Comparison of ENCODE assay signal across 20 cellular contexts in the genomic region with DNA sequence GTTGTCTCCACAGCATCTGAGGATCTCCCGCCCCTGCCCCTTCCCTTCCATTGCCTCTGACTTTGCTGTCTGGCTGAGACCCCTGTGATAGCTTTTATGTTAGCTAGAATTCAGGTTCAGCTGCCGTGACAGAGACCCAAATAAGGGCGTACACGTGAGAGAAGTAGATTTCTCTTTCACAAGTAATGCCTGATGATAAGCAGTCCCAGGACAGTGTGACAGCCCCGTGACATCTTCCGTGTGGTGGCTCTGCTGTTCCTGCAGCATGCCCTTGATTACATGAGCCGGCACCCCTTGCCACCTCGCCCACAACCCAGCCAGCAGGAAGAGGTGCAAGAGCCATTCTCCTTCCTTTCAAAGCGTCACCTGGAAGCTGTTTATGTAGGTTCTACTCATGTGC.
A peak's percentile ranks its signal among the peaks of the same experiment; 100 is the strongest.
DNase-seq lines count a peak whose midpoint lies in the region; ATAC-seq and TF ChIP-seq lines count a peak whose summit lies in the region.
"Had no signal": no experiment of that assay in that cellular context is flagged by ENCODE, and none has a peak within 500 bp of the region (broad histone marks: within the 10 kb centered on the region; RNA-seq: fewer than 3 reads in every experiment).

No MANE protein-coding gene starts in this region.

- H2AFZ ChIP-seq in Loucy (ENCODE audit: low read length) = peak overlapping the region; percentile 48; the same call in 1 of the 2 replicates

- H3K4me3 Mint-ChIP-seq in osteocyte (ENCODE audit: unreplicated experiment) = no peak overlapping the region
- H3K4me3 Mint-ChIP-seq: CD14-positive monocyte; CD4-positive, alpha-beta memory T cell; CD4-positive, CD25-positive, alpha-beta regulatory T cell; CD8-positive, alpha-beta memory T cell had no signal

- H3K27me3 ChIP-seq in right atrium auricular region (no peaks in the 10 kb centered on the region), left ventricle myocardium inferior (ENCODE audit: low read depth) (peaks cover 80% of the 10 kb centered on the region), Loucy (ENCODE audit: insufficient read depth, low read length, poor library complexity, severe bottlenecking) (no peaks in the 10 kb centered on the region), lung (ENCODE audit: control insufficient read depth, insufficient read depth) (no peaks in the 10 kb centered on the region)
- H3K27me3 ChIP-seq: BLaER1 had no signal

- intact Hi-C loops in left ventricle myocardium inferior (cut with micrococcal nuclease) = no loop called here

- no peak overlapping the region for H3K27ac ChIP-seq in right atrium auricular region
- H3K27ac ChIP-seq in left ventricle myocardium inferior (replicated peaks) = no peak overlapping the region
- H3K27ac ChIP-seq in lung (ENCODE audit: low read depth in 1 of 2, low read length in 1 of 2) = no peak overlapping the region
- H3K27ac ChIP-seq: BLaER1 had no signal

- no peak overlapping the region for H3K4me2 ChIP-seq in Loucy (ENCODE audit: low read depth, low read length, poor library complexity, severe bottlenecking)
- H3K4me2 ChIP-seq: BLaER1 had no signal

- no peaks in the 10 kb centered on the region for H4K20me1 ChIP-seq in Loucy (ENCODE audit: insufficient read depth, low read length, poor library complexity, severe bottlenecking)
- H4K20me1 ChIP-seq: BLaER1 had no signal

- ATAC-seq in lung (ENCODE audit: insufficient read depth, low FRiP score) = no peak
- ATAC-seq in GM18858 (IDR thresholded peaks at IDR 0.05; ENCODE audit: unreplicated experiment) = no peak
- ATAC-seq in esophagus mucosa = no peak

- 75 to 78% methylated on average over 9 of the region's 9 CpGs for WGBS in lung, 2 donors

- H3K79me2 ChIP-seq in Loucy (ENCODE audit: insufficient read depth, low read length) = no peaks in the 10 kb centered on the region

- no peaks in the 10 kb centered on the region for H3K36me3 Mint-ChIP-seq in osteocyte (ENCODE audit: unreplicated experiment)
- H3K36me3 Mint-ChIP-seq: CD14-positive monocyte; CD4-positive, alpha-beta memory T cell; CD4-positive, CD25-positive, alpha-beta regulatory T cell; CD8-positive, alpha-beta memory T cell had no signal

- H3F3A ChIP-seq in Loucy (ENCODE audit: low read depth) = no peaks in the 10 kb centered on the region

- TF ChIP-seq CTCF in right atrium auricular region (IDR thresholded peaks at IDR 0.05) (no peak), left ventricle myocardium inferior (IDR thresholded peaks at IDR 0.05; ENCODE audit: borderline replicate concordance) (no peak), Loucy (conservative IDR thresholded peaks at IDR 0.05; ENCODE audit: low read length) (no peak), lung (IDR thresholded peaks at IDR 0.05; ENCODE audit: control extremely low read depth, extremely low read depth) (no peak), osteocyte (IDR thresholded peaks at IDR 0.05) (no peak)

- no peaks in the 10 kb centered on the region for H3K9me3 Mint-ChIP-seq in osteocyte (ENCODE audit: unreplicated experiment)
- H3K9me3 Mint-ChIP-seq: CD14-positive monocyte; CD4-positive, alpha-beta memory T cell had no signal

- peaks cover 73% of the 10 kb centered on the region for H3K27me3 Mint-ChIP-seq in osteocyte (ENCODE audit: unreplicated experiment)

- no peaks in the 10 kb centered on the region for H3K36me3 ChIP-seq in right atrium auricular region
- no peaks in the 10 kb centered on the region for H3K36me3 ChIP-seq in left ventricle myocardium inferior
- H3K36me3 ChIP-seq in Loucy (ENCODE audit: insufficient read depth, low read length) = no peaks in the 10 kb centered on the region
- no peaks in the 10 kb centered on the region for H3K36me3 ChIP-seq in lung (ENCODE audit: control insufficient read depth in 2 of 2, insufficient read depth in 2 of 2, low read length in 2 of 2)
- H3K36me3 ChIP-seq: BE2C, BLaER1 had no signal

- peaks cover 8% of the 10 kb centered on the region for H3K4me1 Mint-ChIP-seq in osteocyte (ENCODE audit: unreplicated experiment)
- H3K4me1 Mint-ChIP-seq: CD4-positive, CD25-positive, alpha-beta regulatory T cell had no signal

- no peaks in the 10 kb centered on the region for H3K9me3 ChIP-seq in right atrium auricular region
- H3K9me3 ChIP-seq in left ventricle myocardium inferior (replicated peaks) = no peaks in the 10 kb centered on the region
- no peaks in the 10 kb centered on the region for H3K9me3 ChIP-seq in Loucy (ENCODE audit: insufficient read depth, low read depth, low read length)
- peaks cover 0 to 5% of the 10 kb centered on the region in 2 donors for H3K9me3 ChIP-seq in lung (ENCODE audit: control insufficient read depth in 2 of 2, insufficient read depth in 1 of 2, low read length in 1 of 2)
- H3K9me3 ChIP-seq: BE2C, BLaER1 had no signal

- DNase-seq in right atrium auricular region (ENCODE audit: low spot score) (peak; percentile 52), left ventricle myocardium inferior (no peak), lung (ENCODE audit: low spot score) (peak; percentile 18), osteocyte (ENCODE audit: extremely low spot score, unreplicated experiment) (peak; percentile 70), D341Med (ENCODE audit: low spot score) (no peak)
- DNase-seq: 8988T; ACHN; BE2C; C1 segment of cervical spinal cord; CD4-positive, alpha-beta memory T cell; CD4-positive, CD25-positive, alpha-beta regulatory T cell; CD8-positive, alpha-beta memory T cell; COR-L47; DMS79 treated with DMSO at 0.1 percent for 48 hours; GF-D8 had no signal

- no peak overlapping the region for H3K27ac Mint-ChIP-seq in osteocyte (ENCODE audit: unreplicated experiment)
- H3K27ac Mint-ChIP-seq: CD4-positive, alpha-beta memory T cell; CD4-positive, CD25-positive, alpha-beta regulatory T cell; CD8-positive, alpha-beta memory T cell had no signal

- H3K9ac ChIP-seq in Loucy (ENCODE audit: low read depth, low read length, poor library complexity, severe bottlenecking) = no peak overlapping the region
- H3K9ac ChIP-seq: BLaER1 had no signal

- no peak overlapping the region for H3K4me3 ChIP-seq in right atrium auricular region
- H3K4me3 ChIP-seq in left ventricle myocardium inferior = no peak overlapping the region
- H3K4me3 ChIP-seq in Loucy (ENCODE audit: low read length, poor library complexity, severe bottlenecking) = no peak overlapping the region
- no peak overlapping the region for H3K4me3 ChIP-seq in lung
- H3K4me3 ChIP-seq: BLaER1 had no signal

- H3K9me2 ChIP-seq in Loucy (replicated peaks; ENCODE audit: low read depth, low read length) = no peaks in the 10 kb centered on the region

- H3K4me1 ChIP-seq in right atrium auricular region (peaks cover 0 to 7% of the 10 kb centered on the region in 2 donors), left ventricle myocardium inferior (peaks cover 13% of the 10 kb centered on the region), Loucy (ENCODE audit: insufficient read depth, low read length, poor library complexity, severe bottlenecking) (no peaks in the 10 kb centered on the region), lung (ENCODE audit: control insufficient read depth in 2 of 2, insufficient read depth in 2 of 2, low read length in 2 of 2) (peaks cover 0 to 4% of the 10 kb centered on the region in 2 donors)
- H3K4me1 ChIP-seq: BE2C had no signal

Comparison
In these comparisons a context has a peak if more than half of its experiments do, and no peak if none do; other contexts are left out.
1. DNase-seq: peak in right atrium auricular region (single experiment), lung (single experiment) and osteocyte (single experiment); none in left ventricle myocardium inferior (single experiment) and D341Med (single experiment).